Comparison of ENCODE assay signal across 1 cellular context in the genomic region with DNA sequence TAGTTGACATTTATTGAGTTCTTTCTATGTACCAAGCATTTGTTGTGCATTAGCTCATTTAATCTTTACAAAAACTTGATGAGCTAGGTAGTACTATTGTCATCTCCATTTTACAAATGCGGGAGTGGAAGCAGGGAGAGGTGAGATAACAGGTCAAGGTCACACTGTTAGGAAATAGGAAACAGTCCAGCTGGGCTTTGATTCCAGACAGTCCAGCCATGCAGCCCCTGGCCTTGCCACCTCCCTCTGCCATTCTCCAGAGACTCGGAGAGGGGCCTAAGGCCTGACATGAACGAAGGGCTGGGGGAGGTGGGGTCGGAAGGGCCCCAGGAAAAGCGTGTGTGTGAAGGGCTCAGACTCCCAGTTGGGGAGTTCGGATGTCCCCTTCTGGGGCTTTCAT.
TF ChIP-seq lines count a peak whose summit lies in the region.

No MANE protein-coding gene starts in this region.

TF ChIP-seq in HepG2, 621 proteins besides CTCF, POLR2A, EP300 and RAD21 (continued from another document and continues in another):
- TF ChIP-seq, protein P1, sequence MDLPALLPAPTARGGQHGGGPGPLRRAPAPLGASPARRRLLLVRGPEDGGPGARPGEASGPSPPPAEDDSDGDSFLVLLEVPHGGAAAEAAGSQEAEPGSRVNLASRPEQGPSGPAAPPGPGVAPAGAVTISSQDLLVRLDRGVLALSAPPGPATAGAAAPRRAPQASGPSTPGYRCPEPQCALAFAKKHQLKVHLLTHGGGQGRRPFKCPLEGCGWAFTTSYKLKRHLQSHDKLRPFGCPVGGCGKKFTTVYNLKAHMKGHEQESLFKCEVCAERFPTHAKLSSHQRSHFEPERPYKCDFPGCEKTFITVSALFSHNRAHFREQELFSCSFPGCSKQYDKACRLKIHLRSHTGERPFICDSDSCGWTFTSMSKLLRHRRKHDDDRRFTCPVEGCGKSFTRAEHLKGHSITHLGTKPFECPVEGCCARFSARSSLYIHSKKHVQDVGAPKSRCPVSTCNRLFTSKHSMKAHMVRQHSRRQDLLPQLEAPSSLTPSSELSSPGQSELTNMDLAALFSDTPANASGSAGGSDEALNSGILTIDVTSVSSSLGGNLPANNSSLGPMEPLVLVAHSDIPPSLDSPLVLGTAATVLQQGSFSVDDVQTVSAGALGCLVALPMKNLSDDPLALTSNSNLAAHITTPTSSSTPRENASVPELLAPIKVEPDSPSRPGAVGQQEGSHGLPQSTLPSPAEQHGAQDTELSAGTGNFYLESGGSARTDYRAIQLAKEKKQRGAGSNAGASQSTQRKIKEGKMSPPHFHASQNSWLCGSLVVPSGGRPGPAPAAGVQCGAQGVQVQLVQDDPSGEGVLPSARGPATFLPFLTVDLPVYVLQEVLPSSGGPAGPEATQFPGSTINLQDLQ (CRISPR knock-in tag; IDR thresholded peaks at IDR 0.05) = no peak
- TF ChIP-seq SP4 (CRISPR knock-in tag; IDR thresholded peaks at IDR 0.05) (no peak), REST (IDR thresholded peaks at IDR 0.05; ENCODE audit: borderline replicate concordance in 1 of 2, low read depth in 1 of 2, low read length in 2 of 2) (no peak), SKIL (CRISPR knock-in tag; IDR thresholded peaks at IDR 0.05; ENCODE audit: borderline replicate concordance) (peak; percentile 82), TARDBP (CRISPR knock-in tag; IDR thresholded peaks at IDR 0.05) (no peak), ZNF235 (CRISPR knock-in tag; IDR thresholded peaks at IDR 0.05; ENCODE audit: borderline replicate concordance) (no peak), ATRX (CRISPR knock-in tag; IDR thresholded peaks at IDR 0.05; ENCODE audit: borderline replicate concordance) (no peak), MXI1 (IDR thresholded peaks at IDR 0.05; ENCODE audit: borderline replicate concordance, low read depth, low read length) (peak; percentile 28; the same call in 1 of the 3 replicates), NCOA1 (CRISPR knock-in tag; IDR thresholded peaks at IDR 0.05) (0 out of 2 replicates have a peak, but pooled peaks have one; percentile 31), NFE2L2 (IDR thresholded peaks at IDR 0.05; ENCODE audit: low read length) (no peak), KDM5B (CRISPR knock-in tag; IDR thresholded peaks at IDR 0.05; ENCODE audit: borderline replicate concordance) (no peak), KAT7 (CRISPR knock-in tag; IDR thresholded peaks at IDR 0.05; ENCODE audit: borderline replicate concordance) (no peak), ZNF580 (CRISPR knock-in tag; IDR thresholded peaks at IDR 0.05; ENCODE audit: borderline replicate concordance, low read depth) (no peak), NR3C1 (CRISPR knock-in tag; IDR thresholded peaks at IDR 0.05) (no peak), STAT5B (CRISPR knock-in tag; IDR thresholded peaks at IDR 0.05) (no peak), FOSL2 (CRISPR knock-in tag; IDR thresholded peaks at IDR 0.05) (peak; percentile 38; the same call in 1 of the 2 replicates), SRSF9 (IDR thresholded peaks at IDR 0.05; ENCODE audit: borderline replicate concordance, insufficient read depth, low read depth, low read length, poor library complexity, severe bottlenecking) (no peak), CREM (IDR thresholded peaks at IDR 0.05) (no peak; the same call in 1 of the 2 replicates), CREM (CRISPR knock-in tag; IDR thresholded peaks at IDR 0.05) (no peak), RNF2 (conservative IDR thresholded peaks at IDR 0.05; ENCODE audit: low read depth) (no peak), RFX1 (IDR thresholded peaks at IDR 0.05) (no peak), ZNF17 (CRISPR knock-in tag; IDR thresholded peaks at IDR 0.05) (no peak), ZNF253 (CRISPR knock-in tag; IDR thresholded peaks at IDR 0.05; ENCODE audit: borderline replicate concordance) (no peak), ZBTB42 (CRISPR knock-in tag; IDR thresholded peaks at IDR 0.05) (no peak), TEAD2 (CRISPR knock-in tag; IDR thresholded peaks at IDR 0.05) (no peak), NCOA5 (CRISPR knock-in tag; IDR thresholded peaks at IDR 0.05) (no peak), SNRNP70 (IDR thresholded peaks at IDR 0.05; ENCODE audit: low read depth, low read length) (no peak), SUZ12 (IDR thresholded peaks at IDR 0.05; ENCODE audit: low read depth, low read length) (no peak), SMAD3 (CRISPR knock-in tag; IDR thresholded peaks at IDR 0.05) (no peak), ZMAT3 (CRISPR knock-in tag; conservative IDR thresholded peaks at IDR 0.05) (no peak), ZNF546 (CRISPR knock-in tag; conservative IDR thresholded peaks at IDR 0.05) (no peak), DBP (CRISPR knock-in tag; IDR thresholded peaks at IDR 0.05; ENCODE audit: not compliant biosample characterization) (no peak), ZSCAN29 (CRISPR knock-in tag; conservative IDR thresholded peaks at IDR 0.05) (no peak), ZNF615 (CRISPR knock-in tag; IDR thresholded peaks at IDR 0.05; ENCODE audit: borderline replicate concordance) (no peak), BHLHE40 (IDR thresholded peaks at IDR 0.05; ENCODE audit: low read length) (no peak), ZNF703 (CRISPR knock-in tag; IDR thresholded peaks at IDR 0.05; ENCODE audit: borderline replicate concordance) (no peak), DR1 (CRISPR knock-in tag; IDR thresholded peaks at IDR 0.05) (no peak), PRPF4 (IDR thresholded peaks at IDR 0.05; ENCODE audit: low read depth, low read length, poor library complexity, severe bottlenecking) (no peak), TRIM24 (CRISPR knock-in tag; IDR thresholded peaks at IDR 0.05) (peak; percentile 51; the same call in 1 of the 2 replicates), ZFX (CRISPR knock-in tag; IDR thresholded peaks at IDR 0.05; ENCODE audit: low read depth) (peak; percentile 58), HNRNPH1 (optimal IDR thresholded peaks at IDR 0.05; ENCODE audit: low read depth, low read length) (no peak), ZIK1 (CRISPR knock-in tag; IDR thresholded peaks at IDR 0.05; ENCODE audit: borderline replicate concordance, low read depth) (no peak)
- TF ChIP-seq, protein P2, sequence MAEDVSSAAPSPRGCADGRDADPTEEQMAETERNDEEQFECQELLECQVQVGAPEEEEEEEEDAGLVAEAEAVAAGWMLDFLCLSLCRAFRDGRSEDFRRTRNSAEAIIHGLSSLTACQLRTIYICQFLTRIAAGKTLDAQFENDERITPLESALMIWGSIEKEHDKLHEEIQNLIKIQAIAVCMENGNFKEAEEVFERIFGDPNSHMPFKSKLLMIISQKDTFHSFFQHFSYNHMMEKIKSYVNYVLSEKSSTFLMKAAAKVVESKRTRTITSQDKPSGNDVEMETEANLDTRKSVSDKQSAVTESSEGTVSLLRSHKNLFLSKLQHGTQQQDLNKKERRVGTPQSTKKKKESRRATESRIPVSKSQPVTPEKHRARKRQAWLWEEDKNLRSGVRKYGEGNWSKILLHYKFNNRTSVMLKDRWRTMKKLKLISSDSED (CRISPR knock-in tag; IDR thresholded peaks at IDR 0.05) = no peak
- TF ChIP-seq, protein P3, sequence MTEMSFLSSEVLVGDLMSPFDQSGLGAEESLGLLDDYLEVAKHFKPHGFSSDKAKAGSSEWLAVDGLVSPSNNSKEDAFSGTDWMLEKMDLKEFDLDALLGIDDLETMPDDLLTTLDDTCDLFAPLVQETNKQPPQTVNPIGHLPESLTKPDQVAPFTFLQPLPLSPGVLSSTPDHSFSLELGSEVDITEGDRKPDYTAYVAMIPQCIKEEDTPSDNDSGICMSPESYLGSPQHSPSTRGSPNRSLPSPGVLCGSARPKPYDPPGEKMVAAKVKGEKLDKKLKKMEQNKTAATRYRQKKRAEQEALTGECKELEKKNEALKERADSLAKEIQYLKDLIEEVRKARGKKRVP (CRISPR knock-in tag; IDR thresholded peaks at IDR 0.05) = no peak
- TF ChIP-seq, protein P4, sequence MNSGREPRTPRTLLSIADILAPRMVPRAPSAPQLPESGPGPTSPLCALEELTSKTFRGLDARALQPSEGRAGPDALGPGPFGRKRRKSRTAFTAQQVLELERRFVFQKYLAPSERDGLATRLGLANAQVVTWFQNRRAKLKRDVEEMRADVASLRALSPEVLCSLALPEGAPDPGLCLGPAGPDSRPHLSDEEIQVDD (CRISPR knock-in tag; IDR thresholded peaks at IDR 0.05; ENCODE audit: borderline replicate concordance) = no peak
- TF ChIP-seq, protein P5, sequence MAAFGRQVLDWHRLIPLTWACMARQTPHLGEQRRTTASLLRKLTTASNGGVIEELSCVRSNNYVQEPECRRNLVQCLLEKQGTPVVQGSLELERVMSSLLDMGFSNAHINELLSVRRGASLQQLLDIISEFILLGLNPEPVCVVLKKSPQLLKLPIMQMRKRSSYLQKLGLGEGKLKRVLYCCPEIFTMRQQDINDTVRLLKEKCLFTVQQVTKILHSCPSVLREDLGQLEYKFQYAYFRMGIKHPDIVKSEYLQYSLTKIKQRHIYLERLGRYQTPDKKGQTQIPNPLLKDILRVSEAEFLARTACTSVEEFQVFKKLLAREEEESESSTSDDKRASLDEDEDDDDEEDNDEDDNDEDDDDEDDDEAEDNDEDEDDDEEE (CRISPR knock-in tag; IDR thresholded peaks at IDR 0.05) = no peak
- TF ChIP-seq, protein P6, sequence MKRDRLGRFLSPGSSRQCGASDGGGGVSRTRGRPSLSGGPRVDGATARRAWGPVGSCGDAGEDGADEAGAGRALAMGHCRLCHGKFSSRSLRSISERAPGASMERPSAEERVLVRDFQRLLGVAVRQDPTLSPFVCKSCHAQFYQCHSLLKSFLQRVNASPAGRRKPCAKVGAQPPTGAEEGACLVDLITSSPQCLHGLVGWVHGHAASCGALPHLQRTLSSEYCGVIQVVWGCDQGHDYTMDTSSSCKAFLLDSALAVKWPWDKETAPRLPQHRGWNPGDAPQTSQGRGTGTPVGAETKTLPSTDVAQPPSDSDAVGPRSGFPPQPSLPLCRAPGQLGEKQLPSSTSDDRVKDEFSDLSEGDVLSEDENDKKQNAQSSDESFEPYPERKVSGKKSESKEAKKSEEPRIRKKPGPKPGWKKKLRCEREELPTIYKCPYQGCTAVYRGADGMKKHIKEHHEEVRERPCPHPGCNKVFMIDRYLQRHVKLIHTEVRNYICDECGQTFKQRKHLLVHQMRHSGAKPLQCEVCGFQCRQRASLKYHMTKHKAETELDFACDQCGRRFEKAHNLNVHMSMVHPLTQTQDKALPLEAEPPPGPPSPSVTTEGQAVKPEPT (CRISPR knock-in tag; IDR thresholded peaks at IDR 0.05; ENCODE audit: low read depth) = no peak
- TF ChIP-seq, protein P7, sequence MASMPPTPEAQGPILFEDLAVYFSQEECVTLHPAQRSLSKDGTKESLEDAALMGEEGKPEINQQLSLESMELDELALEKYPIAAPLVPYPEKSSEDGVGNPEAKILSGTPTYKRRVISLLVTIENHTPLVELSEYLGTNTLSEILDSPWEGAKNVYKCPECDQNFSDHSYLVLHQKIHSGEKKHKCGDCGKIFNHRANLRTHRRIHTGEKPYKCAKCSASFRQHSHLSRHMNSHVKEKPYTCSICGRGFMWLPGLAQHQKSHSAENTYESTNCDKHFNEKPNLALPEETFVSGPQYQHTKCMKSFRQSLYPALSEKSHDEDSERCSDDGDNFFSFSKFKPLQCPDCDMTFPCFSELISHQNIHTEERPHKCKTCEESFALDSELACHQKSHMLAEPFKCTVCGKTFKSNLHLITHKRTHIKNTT (CRISPR knock-in tag; IDR thresholded peaks at IDR 0.05) = no peak
- TF ChIP-seq, protein P8, sequence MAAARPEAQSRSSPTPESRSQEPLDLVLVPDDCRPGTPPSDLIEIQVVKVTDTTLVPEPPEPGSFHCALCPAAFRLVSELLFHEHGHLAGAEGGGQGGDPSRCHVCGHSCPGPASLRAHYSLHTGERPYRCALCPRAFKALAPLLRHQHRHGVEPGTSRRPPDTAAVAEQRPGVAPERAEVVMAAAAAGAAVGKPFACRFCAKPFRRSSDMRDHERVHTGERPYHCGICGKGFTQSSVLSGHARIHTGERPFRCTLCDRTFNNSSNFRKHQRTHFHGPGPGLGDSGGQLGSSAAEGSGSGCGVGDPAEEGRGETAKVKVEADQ (CRISPR knock-in tag; IDR thresholded peaks at IDR 0.05; ENCODE audit: borderline replicate concordance) = 0 out of 2 replicates have a peak, but pooled peaks have one; percentile 24
